ENCODE assay signal across 24 cellular contexts in the genomic region with DNA sequence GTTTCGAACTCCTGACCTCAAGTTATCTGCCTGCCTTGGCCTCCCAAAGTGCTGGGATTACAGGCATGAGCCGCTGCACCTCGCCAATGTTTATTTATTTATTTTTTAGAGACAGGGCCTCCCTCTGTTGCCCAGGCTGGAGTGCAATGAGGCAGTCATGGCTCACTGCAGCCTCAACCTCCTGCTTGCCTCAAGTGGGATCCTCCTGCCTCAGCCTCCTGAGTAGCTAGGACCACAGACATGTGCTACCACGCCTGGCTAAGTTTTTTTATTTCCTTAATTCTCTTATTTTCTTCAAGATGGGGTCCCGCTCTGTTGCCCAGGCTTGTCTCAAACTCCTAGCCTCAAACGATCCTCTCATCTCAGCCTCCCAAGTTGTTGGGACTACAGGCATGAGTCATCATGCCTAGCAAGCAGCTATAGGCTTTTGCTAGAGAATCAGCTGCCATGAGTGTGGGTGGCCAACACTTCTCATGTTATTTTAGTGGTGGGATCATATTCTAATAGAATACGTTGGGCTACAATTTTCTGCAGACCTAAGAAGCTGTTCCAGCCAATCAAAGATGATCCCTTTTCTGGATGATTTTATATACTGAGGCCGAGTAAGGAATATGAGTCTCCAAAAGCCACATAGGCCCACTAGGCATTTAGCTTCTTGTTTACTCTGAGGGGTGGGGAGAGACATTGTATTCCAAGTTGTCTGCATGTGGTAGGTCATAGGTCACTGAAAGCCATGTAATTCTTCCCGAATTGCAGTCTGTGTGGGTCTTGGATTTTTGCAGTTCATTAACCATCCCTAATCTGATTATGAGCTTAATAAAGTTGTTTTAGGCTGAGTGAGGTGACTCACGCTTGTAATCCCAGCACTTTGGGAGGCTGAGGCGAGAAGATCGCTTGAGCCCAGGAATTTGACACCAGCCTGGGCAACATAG.
"Had no signal": no experiment of that assay in that cellular context is flagged by ENCODE, and none has a peak within 500 bp of the region (broad histone marks: within the 10 kb centered on the region; RNA-seq: fewer than 3 reads in every experiment).

No MANE protein-coding gene starts in this region.

- H3K27ac Mint-ChIP-seq: activated naive CD4-positive, alpha-beta T cell treated with anti-CD3 and anti-CD28 coated beads, Interleukin-2, amount 10 ng/mL, durations not matched to agents 7 days and 5 days; activated naive CD8-positive, alpha-beta T cell treated with anti-CD3 and anti-CD28 coated beads, Interleukin-2, amount 50 U/mL, for 24 hours; immature natural killer cell; memory B cell; naive thymus-derived CD4-positive, alpha-beta T cell; stimulated activated naive CD8-positive, alpha-beta T cell treated with anti-CD3 and anti-CD28 coated beads, Interleukin-15, Interleukin-2, amounts not matched to agents 100 ng/mL and 50 ng/mL, for 24 hours had no signal

- H3K27me3 Mint-ChIP-seq: activated naive CD4-positive, alpha-beta T cell treated with anti-CD3 and anti-CD28 coated beads, Interleukin-2, amount 10 ng/mL, durations not matched to agents 7 days and 5 days; activated naive CD8-positive, alpha-beta T cell treated with anti-CD3 and anti-CD28 coated beads, Interleukin-2, amount 50 U/mL, for 24 hours; memory B cell; naive thymus-derived CD4-positive, alpha-beta T cell; stimulated activated naive CD8-positive, alpha-beta T cell treated with anti-CD3 and anti-CD28 coated beads, Interleukin-15, Interleukin-2, amounts not matched to agents 100 ng/mL and 50 ng/mL, for 24 hours had no signal

- H3K9me3 Mint-ChIP-seq: activated naive CD4-positive, alpha-beta T cell treated with anti-CD3 and anti-CD28 coated beads, Interleukin-2, amount 10 ng/mL, durations not matched to agents 7 days and 5 days; activated naive CD8-positive, alpha-beta T cell treated with anti-CD3 and anti-CD28 coated beads, Interleukin-2, amount 50 U/mL, for 24 hours; activated T-cell treated with anti-CD3 and anti-CD28 coated beads, Interleukin-2, amount 50 U/mL, for 4 hours; immature natural killer cell; memory B cell; naive thymus-derived CD4-positive, alpha-beta T cell; stimulated activated naive CD8-positive, alpha-beta T cell treated with anti-CD3 and anti-CD28 coated beads, Interleukin-15, Interleukin-2, amounts not matched to agents 100 ng/mL and 50 ng/mL, for 24 hours had no signal

- DNase-seq: activated CD4-positive, alpha-beta T cell treated with anti-CD3 and anti-CD28 coated beads, Interleukin-2, amount 50 U/mL, for 1 hour; activated CD8-positive, alpha-beta memory T cell treated with anti-CD3 and anti-CD28 coated beads, Interleukin-2, amount 50 U/mL, for 4 hours; activated effector memory CD4-positive, alpha-beta T cell treated with Interleukin-2 at 50 U/mL for 16 hours; activated naive CD4-positive, alpha-beta T cell treated with anti-CD3 and anti-CD28 coated beads, Interleukin-2, amount 10 ng/mL, durations not matched to agents 7 days and 5 days; activated naive CD8-positive, alpha-beta T cell treated with anti-CD3 and anti-CD28 coated beads, Interleukin-2, amount 50 U/mL, for 24 hours; activated T-cell treated with anti-CD3 and anti-CD28 coated beads, Interleukin-2, amount 50 U/mL, for 4 hours; aorta; cerebellar nuclear complex; cortex of kidney; effector CD8-positive, alpha-beta T cell; esophagus squamous epithelium; immature natural killer cell; kidney glomerular epithelial cell; left ventricle myocardium superior; mucosa of descending colon; naive thymus-derived CD4-positive, alpha-beta T cell; stimulated activated CD4-positive, alpha-beta T cell treated with anti-CD3 and anti-CD28 coated beads, Interleukin-2, amount 100 ng/mL, for 48 hours; transverse colon; uterus had no signal

- H3K4me1 ChIP-seq: breast epithelium, esophagus squamous epithelium, suprapubic skin, transverse colon, uterus had no signal

- H3K9me3 ChIP-seq: breast epithelium, esophagus squamous epithelium, mucosa of descending colon, suprapubic skin, transverse colon, uterus had no signal

- H3K4me3 Mint-ChIP-seq: activated naive CD4-positive, alpha-beta T cell treated with anti-CD3 and anti-CD28 coated beads, Interleukin-2, amount 10 ng/mL, durations not matched to agents 7 days and 5 days; activated naive CD8-positive, alpha-beta T cell treated with anti-CD3 and anti-CD28 coated beads, Interleukin-2, amount 50 U/mL, for 24 hours; activated T-cell treated with anti-CD3 and anti-CD28 coated beads, Interleukin-2, amount 50 U/mL, for 4 hours; immature natural killer cell; memory B cell; naive thymus-derived CD4-positive, alpha-beta T cell; stimulated activated naive CD8-positive, alpha-beta T cell treated with anti-CD3 and anti-CD28 coated beads, Interleukin-15, Interleukin-2, amounts not matched to agents 100 ng/mL and 50 ng/mL, for 24 hours had no signal

- H3K4me1 Mint-ChIP-seq: activated naive CD4-positive, alpha-beta T cell treated with anti-CD3 and anti-CD28 coated beads, Interleukin-2, amount 10 ng/mL, durations not matched to agents 7 days and 5 days; activated naive CD8-positive, alpha-beta T cell treated with anti-CD3 and anti-CD28 coated beads, Interleukin-2, amount 50 U/mL, for 24 hours; immature natural killer cell; memory B cell; naive thymus-derived CD4-positive, alpha-beta T cell had no signal

- H3K27me3 ChIP-seq: breast epithelium, esophagus squamous epithelium, suprapubic skin, transverse colon, uterus had no signal

- H3K27ac ChIP-seq: breast epithelium, esophagus squamous epithelium, suprapubic skin, transverse colon, uterus had no signal

- ATAC-seq: activated naive CD8-positive, alpha-beta T cell treated with anti-CD3 and anti-CD28 coated beads, Interleukin-2, amount 50 U/mL, for 24 hours; activated T-cell treated with anti-CD3 and anti-CD28 coated beads, Interleukin-2, amount 50 U/mL, for 4 hours; left ventricle myocardium superior; mucosa of descending colon; naive thymus-derived CD4-positive, alpha-beta T cell had no signal

- H3K4me3 ChIP-seq: breast epithelium, esophagus squamous epithelium, mucosa of descending colon, suprapubic skin, transverse colon, uterus had no signal

- H3K36me3 Mint-ChIP-seq: activated naive CD4-positive, alpha-beta T cell treated with anti-CD3 and anti-CD28 coated beads, Interleukin-2, amount 10 ng/mL, durations not matched to agents 7 days and 5 days; immature natural killer cell; memory B cell; naive thymus-derived CD4-positive, alpha-beta T cell had no signal

- H3K36me3 ChIP-seq: breast epithelium, esophagus squamous epithelium, suprapubic skin, transverse colon, uterus had no signal

- FAIRE-seq: endothelial cell of umbilical vein had no signal
